Comparison of ENCODE assay signal across 1 cellular context in genomic region chr2:225891013-225891412, GRCh38.
TF ChIP-seq lines count a peak whose summit lies in the region.

No MANE protein-coding gene starts in this region.

TF ChIP-seq in GM23338, 12 proteins besides CTCF, POLR2A, EP300 and RAD21 (continued from another document):
- TF ChIP-seq ZNF462 (CRISPR knock-in tag; IDR thresholded peaks at IDR 0.05) (no peak), EZH2phosphoT487 (IDR thresholded peaks at IDR 0.05; ENCODE audit: unreplicated experiment) (no peak)
